14 cellular contexts compared by ENCODE assay signal in the genomic region with DNA sequence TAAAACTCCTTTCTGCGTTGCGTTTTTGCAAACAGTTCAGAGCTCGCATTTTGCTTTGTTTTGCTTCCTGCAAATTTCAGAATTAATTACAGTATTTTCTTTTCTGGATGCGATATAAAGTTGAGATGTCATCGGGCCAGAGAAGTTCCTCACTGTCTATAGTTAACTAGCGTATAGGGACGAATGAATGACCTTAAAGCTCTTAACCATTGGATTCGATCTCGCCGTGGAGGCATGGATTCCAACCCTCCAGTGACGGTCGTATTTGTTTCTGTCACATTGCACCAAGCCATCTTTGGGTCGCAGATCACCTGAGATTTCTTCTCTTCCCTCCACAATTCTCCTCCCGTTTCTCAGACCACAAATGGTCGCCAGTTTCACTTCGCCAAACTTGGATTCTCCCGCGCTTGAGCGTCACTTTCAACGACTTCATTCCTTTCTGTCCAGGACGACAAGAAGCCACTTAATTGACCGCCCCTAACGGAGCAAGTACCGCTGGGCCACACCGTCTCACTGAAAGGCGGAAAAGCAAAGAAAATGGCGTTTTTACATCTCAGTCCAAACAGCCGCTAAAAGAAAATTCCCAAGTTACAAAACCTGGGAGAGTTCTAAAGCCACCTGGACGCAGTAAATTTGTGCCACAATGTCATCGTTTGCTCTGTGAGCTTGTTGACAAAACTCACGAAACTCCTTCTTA.
DNase-seq lines count a peak whose midpoint lies in the region; ATAC-seq and TF ChIP-seq lines count a peak whose summit lies in the region.
"Had no signal": no experiment of that assay in that cellular context is flagged by ENCODE, and none has a peak within 500 bp of the region (broad histone marks: within the 10 kb centered on the region; RNA-seq: fewer than 3 reads in every experiment).

No MANE protein-coding gene starts in this region.

- H3K18ac ChIP-seq in mesenchymal stem cell (ENCODE audit: low read depth in 1 of 2, low read length in 2 of 2), result no peak overlapping the region

- H3K79me1 ChIP-seq in mesenchymal stem cell (replicated peaks; ENCODE audit: low read length, poor library complexity, severe bottlenecking), result no peaks in the 10 kb centered on the region

- H4K20me1 ChIP-seq in SK-N-SH (ENCODE audit: insufficient read depth), result no peaks in the 10 kb centered on the region

- H3K23ac ChIP-seq in mesenchymal stem cell (ENCODE audit: low read length in 2 of 2), result no peak overlapping the region

- H3K14ac ChIP-seq in mesenchymal stem cell (ENCODE audit: low read length in 2 of 2), result no peak overlapping the region

- H3K4me3 ChIP-seq in SK-N-SH (ENCODE audit: low read depth in 2 of 2, low read length in 1 of 2), result no peak overlapping the region
- peak overlapping the region; percentile 50 for H3K4me3 ChIP-seq in HUES48 (ENCODE audit: low read depth, low read length)
- peak overlapping the region in 1 of 2 experiments; percentile 74 for H3K4me3 ChIP-seq in mesenchymal stem cell (ENCODE audit: insufficient read depth in 1 of 2, low read depth in 1 of 2, low read length in 2 of 2)
- H3K4me3 ChIP-seq: ovary, upper lobe of right lung had no signal

- H2BK120ac ChIP-seq in mesenchymal stem cell (ENCODE audit: low read depth, low read length), result no peak overlapping the region

- peaks cover 83% of the 10 kb centered on the region for H3K27me3 Mint-ChIP-seq in brain

- no peak overlapping the region for H3K27ac ChIP-seq in SK-N-SH (ENCODE audit: low read depth in 2 of 2, low read length in 1 of 2)
- H3K27ac ChIP-seq in HUES48 (ENCODE audit: low read depth, low read length), result no peak overlapping the region
- H3K27ac ChIP-seq in mesenchymal stem cell (ENCODE audit: low read length, poor library complexity, severe bottlenecking), result no peak overlapping the region
- H3K27ac ChIP-seq: ovary, upper lobe of right lung had no signal

- no peaks in the 10 kb centered on the region for H3K79me2 ChIP-seq in SK-N-SH (ENCODE audit: insufficient read depth)

- CTCF ChIA-PET in SK-N-SH (lab: Yijun Ruan, JAX), result interaction anchor here (0.8 to 1.0 kb wide), 2 partner anchors 11 to 39 kb away, joined by 3 to 4 read pairs; no protein-coding TSS in a partner anchor

- no peak overlapping the region for H3K27ac Mint-ChIP-seq in brain

- H3K9ac ChIP-seq in SK-N-SH (no peak overlapping the region), HUES48 (ENCODE audit: low read depth, low read length) (no peak overlapping the region), mesenchymal stem cell (ENCODE audit: low read length) (peak overlapping the region; percentile 12)

- peaks cover 3% of the 10 kb centered on the region for H3K4me1 Mint-ChIP-seq in brain

- H3K27me3 ChIP-seq in SK-N-SH (ENCODE audit: insufficient read depth) (peaks cover 73% of the 10 kb centered on the region), HUES48 (ENCODE audit: control insufficient read depth, insufficient read depth, low read length) (peaks cover 20% of the 10 kb centered on the region), mesenchymal stem cell (ENCODE audit: control insufficient read depth in 1 of 2, insufficient read depth in 1 of 2, low read length in 2 of 2) (peaks cover 22 to 71% of the 10 kb centered on the region in 2 experiments)
- H3K27me3 ChIP-seq: ovary had no signal

- no peak for TF ChIP-seq CTCF in SK-N-SH (IDR thresholded peaks at IDR 0.05)
- no peak for TF ChIP-seq CTCF in brain (conservative IDR thresholded peaks at IDR 0.05)

- 13% methylated on average over 31 of the region's 31 CpGs for WGBS in SK-N-SH (ENCODE audit: low lambda C conversion rate)
- WGBS in mesenchymal stem cell, result 73% methylated on average over 29 of the region's 31 CpGs

- H3K36me3 ChIP-seq in SK-N-SH (replicated peaks in 1 of 2; ENCODE audit: control insufficient read depth in 1 of 2, insufficient read depth in 2 of 2, low read length in 1 of 2) (no peaks in the 10 kb centered on the region), HUES48 (ENCODE audit: control insufficient read depth, insufficient read depth, low read length) (no peaks in the 10 kb centered on the region), mesenchymal stem cell (ENCODE audit: control insufficient read depth in 1 of 2, insufficient read depth in 2 of 2, low read depth in 1 of 2, low read length in 2 of 2) (no peaks in the 10 kb centered on the region)
- H3K36me3 ChIP-seq: ovary, upper lobe of right lung had no signal

- H3K9me3 ChIP-seq in SK-N-SH, result no peaks in the 10 kb centered on the region
- H3K9me3 ChIP-seq in HUES48 (ENCODE audit: control insufficient read depth, insufficient read depth, low read length), result no peaks in the 10 kb centered on the region
- no peaks in the 10 kb centered on the region for H3K9me3 ChIP-seq in mesenchymal stem cell (ENCODE audit: control insufficient read depth, low read length)
- H3K9me3 ChIP-seq: ovary, upper lobe of right lung had no signal

- no peak for TF ChIP-seq EP300 in SK-N-SH (IDR thresholded peaks at IDR 0.05; ENCODE audit: borderline replicate concordance in 1 of 2, low read depth in 1 of 2, low read length in 1 of 2)

- H2BK5ac ChIP-seq in mesenchymal stem cell (ENCODE audit: low read depth, low read length, poor library complexity, severe bottlenecking), result no peak overlapping the region

- no peaks in the 10 kb centered on the region for H3K36me3 Mint-ChIP-seq in brain

- no peak for DNase-seq in SK-N-SH
- DNase-seq in mesenchymal stem cell, result no peak
- DNase-seq in NCI-H2029 treated with DMSO at 0.1 percent for 48 hours (lab: John Stamatoyannopoulos, UW), result no peak
- no peak for DNase-seq in T-helper 9 cell
- DNase-seq: anterior cingulate cortex, DMS153, hypothalamus, ovary, T-cell, upper lobe of right lung had no signal

- peaks cover 2 to 10% (median 6%) of the 10 kb centered on the region in 5 experiments for H3K9me3 Mint-ChIP-seq in brain

- H4K91ac ChIP-seq in mesenchymal stem cell (ENCODE audit: low read length), result no peak overlapping the region

- no peak overlapping the region for H2BK12ac ChIP-seq in mesenchymal stem cell (ENCODE audit: low read length in 2 of 2)

- POLR2A ChIA-PET in SK-N-SH (lab: Yijun Ruan, JAX), result no interaction called here

- H3K4ac ChIP-seq in mesenchymal stem cell (ENCODE audit: low read depth in 1 of 2, low read length in 2 of 2), result no peak overlapping the region

- no peak overlapping the region for H2BK15ac ChIP-seq in mesenchymal stem cell (ENCODE audit: low read depth, poor library complexity, severe bottlenecking)

- H3K4me3 Mint-ChIP-seq in brain, result peak overlapping the region in 4 of 5 experiments; percentile 6 to 66 (median 58)

- H3K4me2 ChIP-seq in SK-N-SH (peak overlapping the region; percentile 60), mesenchymal stem cell (ENCODE audit: low read length, poor library complexity, severe bottlenecking) (no peak overlapping the region)

- ATAC-seq in SK-N-SH treated with all-trans-retinoic acid at 6 μM for 48 hours (no peak), HG03196 (IDR thresholded peaks at IDR 0.05; ENCODE audit: unreplicated experiment) (no peak)
- ATAC-seq: T-cell, upper lobe of right lung had no signal

- no peaks in the 10 kb centered on the region for H3K4me1 ChIP-seq in SK-N-SH (ENCODE audit: control insufficient read depth in 1 of 2, insufficient read depth in 2 of 2, low read depth in 1 of 2, low read length in 1 of 2)
- H3K4me1 ChIP-seq in HUES48 (ENCODE audit: control insufficient read depth, insufficient read depth, low read length), result no peaks in the 10 kb centered on the region; the same call in 1 of the 2 replicates
- no peaks in the 10 kb centered on the region for H3K4me1 ChIP-seq in mesenchymal stem cell (ENCODE audit: control insufficient read depth, insufficient read depth, low read depth, low read length)
- H3K4me1 ChIP-seq: upper lobe of right lung had no signal

- TF ChIP-seq RAD21 in SK-N-SH (IDR thresholded peaks at IDR 0.05; ENCODE audit: low read length), result no peak

- H2AK5ac ChIP-seq in mesenchymal stem cell (ENCODE audit: low read length, severe bottlenecking), result no peak overlapping the region

- no peaks in the 10 kb centered on the region for H3K9me2 ChIP-seq in SK-N-SH

- H4K8ac ChIP-seq in mesenchymal stem cell (ENCODE audit: low read length), result no peak overlapping the region

- H2AFZ ChIP-seq in SK-N-SH (ENCODE audit: low read depth) (no peak overlapping the region), mesenchymal stem cell (ENCODE audit: low read depth, low read length) (no peak overlapping the region)

- no peaks in the 10 kb centered on the region for H3F3A ChIP-seq in SK-N-SH (replicated peaks; ENCODE audit: insufficient read depth)

TF ChIP-seq in SK-N-SH, 30 proteins besides CTCF, POLR2A, EP300 and RAD21 (continues in another document):
- TF ChIP-seq SIN3A (IDR thresholded peaks at IDR 0.05; ENCODE audit: borderline replicate concordance, low read depth, low read length), result no peak
- TF ChIP-seq FOXJ3 (CRISPR knock-in tag; IDR thresholded peaks at IDR 0.05), result no peak
- TF ChIP-seq TCF12 (IDR thresholded peaks at IDR 0.05), result no peak
- no peak for TF ChIP-seq CHD2 (IDR thresholded peaks at IDR 0.05; ENCODE audit: low read length, partially characterized antibody)
- TF ChIP-seq, protein P1, sequence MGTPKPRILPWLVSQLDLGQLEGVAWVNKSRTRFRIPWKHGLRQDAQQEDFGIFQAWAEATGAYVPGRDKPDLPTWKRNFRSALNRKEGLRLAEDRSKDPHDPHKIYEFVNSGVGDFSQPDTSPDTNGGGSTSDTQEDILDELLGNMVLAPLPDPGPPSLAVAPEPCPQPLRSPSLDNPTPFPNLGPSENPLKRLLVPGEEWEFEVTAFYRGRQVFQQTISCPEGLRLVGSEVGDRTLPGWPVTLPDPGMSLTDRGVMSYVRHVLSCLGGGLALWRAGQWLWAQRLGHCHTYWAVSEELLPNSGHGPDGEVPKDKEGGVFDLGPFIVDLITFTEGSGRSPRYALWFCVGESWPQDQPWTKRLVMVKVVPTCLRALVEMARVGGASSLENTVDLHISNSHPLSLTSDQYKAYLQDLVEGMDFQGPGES (IDR thresholded peaks at IDR 0.05; ENCODE audit: low read depth, low read length), result no peak

TF ChIP-seq in SK-N-SH treated with all-trans-retinoic acid at 6 μM for 48 hours, 23 proteins besides CTCF, POLR2A, EP300 and RAD21:
- TF ChIP-seq POU6F1 (CRISPR knock-in tag; IDR thresholded peaks at IDR 0.05; ENCODE audit: borderline replicate concordance, low read depth), result no peak
